11 cellular contexts compared by ENCODE assay signal in genomic region chr9:89969156-89969566, GRCh38.
DNase-seq lines count a peak whose midpoint lies in the region; ATAC-seq, FAIRE-seq and TF ChIP-seq lines count a peak whose summit lies in the region.
"Had no signal": no experiment of that assay in that cellular context is flagged by ENCODE, and none has a peak within 500 bp of the region (broad histone marks: within the 10 kb centered on the region; RNA-seq: fewer than 3 reads in every experiment).

No MANE protein-coding gene starts in this region.

- H2BK120ac ChIP-seq in trophoblast cell (ENCODE audit: insufficient read depth, low read length, poor library complexity) = no peak overlapping the region

- no peak overlapping the region for H3K14ac ChIP-seq in trophoblast cell (ENCODE audit: low read length)

- no peak overlapping the region for H3K4me3 ChIP-seq in RWPE2 (ENCODE audit: severe bottlenecking)
- no peak overlapping the region for H3K4me3 ChIP-seq in HepG2 (replicated peaks in 1 of 3; ENCODE audit: insufficient read depth in 1 of 3, low read depth in 2 of 3, low read length in 3 of 3)
- no peak overlapping the region for H3K4me3 ChIP-seq in trophoblast cell (ENCODE audit: low read depth, low read length)
- H3K4me3 ChIP-seq: neural progenitor cell had no signal

- no peak for TF ChIP-seq POLR2A in HepG2 (IDR thresholded peaks at IDR 0.05; ENCODE audit: insufficient read depth in 1 of 2, low read depth in 2 of 2, low read length in 2 of 2)

- TF ChIP-seq EP300 in HepG2 (IDR thresholded peaks at IDR 0.05; ENCODE audit: low read depth in 2 of 2, low read length in 2 of 2) (no peak), HepG2 (CRISPR knock-in tag; IDR thresholded peaks at IDR 0.05; ENCODE audit: borderline replicate concordance) (no peak)

- no peaks in the 10 kb centered on the region for H4K20me1 ChIP-seq in HepG2 (ENCODE audit: insufficient read depth, low read length)

- no peak overlapping the region for H2BK12ac ChIP-seq in trophoblast cell (ENCODE audit: low read length)

- H4K12ac ChIP-seq in trophoblast cell (ENCODE audit: low read depth, low read length) = no peak overlapping the region

- no peak for FAIRE-seq in HepG2 (lab: Jason Lieb, UNC)
- FAIRE-seq: H54 had no signal

- H2AK5ac ChIP-seq in trophoblast cell (ENCODE audit: low read length) = no peak overlapping the region

- no peak for TF ChIP-seq RAD21 in HepG2 (CRISPR knock-in tag; IDR thresholded peaks at IDR 0.05)

- no peak overlapping the region for H3K4ac ChIP-seq in trophoblast cell (ENCODE audit: low read depth, low read length)

- H3K9ac ChIP-seq in HepG2 (ENCODE audit: insufficient read depth, low read depth, low read length) (no peak overlapping the region), trophoblast cell (ENCODE audit: low read length) (no peak overlapping the region)
- H3K9ac ChIP-seq: neural progenitor cell had no signal

- in situ Hi-C loops in HepG2 (cut with HindIII; ENCODE audit: extremely low pct_ligation_motif_present, low pct_unique_long_range_greater_than_20kb) = no loop called here

- DNase-seq in COR-L47 (lab: John Stamatoyannopoulos, UW) = peak; percentile 7
- no peak for DNase-seq in RWPE2 (ENCODE audit: low spot score)
- peak; percentile 9 for DNase-seq in HepG2 (ENCODE audit: low spot score)
- DNase-seq in trophoblast cell = no peak
- no peak for DNase-seq in HCEC 1CT
- DNase-seq: immature natural killer cell had no signal

- intact Hi-C loops in HepG2 (cut with micrococcal nuclease; ENCODE audit: unreplicated experiment) = no loop called here

- H2BK5ac ChIP-seq in trophoblast cell (ENCODE audit: low read depth, low read length, poor library complexity) = no peak overlapping the region

- no peaks in the 10 kb centered on the region for H3K9me3 ChIP-seq in RWPE2 (ENCODE audit: severe bottlenecking)
- H3K9me3 ChIP-seq in HepG2 (ENCODE audit: low read length) = no peaks in the 10 kb centered on the region
- H3K9me3 ChIP-seq in trophoblast cell (ENCODE audit: insufficient read depth, low read depth, low read length) = peaks cover 2% of the 10 kb centered on the region

- WGBS in HepG2 (ENCODE audit: low lambda C conversion rate) = 2% methylated on average over 3 of the region's 3 CpGs
- WGBS in trophoblast cell (ENCODE audit: extremely low coverage, insufficient coverage, insufficient read length) = no CpG with 5 or more reads among the region's 3 CpGs

- ATAC-seq in GM18511 (IDR thresholded peaks at IDR 0.05; ENCODE audit: unreplicated experiment) = peak; percentile 64
- peak; percentile 64 for ATAC-seq in RWPE2 (ENCODE audit: low read depth)
- peak; percentile 83 for ATAC-seq in HepG2
- ATAC-seq in HG03175 (IDR thresholded peaks at IDR 0.05; ENCODE audit: unreplicated experiment) = no peak
- ATAC-seq in HG03432 (IDR thresholded peaks at IDR 0.05; ENCODE audit: unreplicated experiment) = no peak

- POLR2A ChIA-PET in HepG2 (lab: Yijun Ruan, JAX) = no interaction called here

- no peak overlapping the region for H2AFZ ChIP-seq in HepG2 (ENCODE audit: low read length)
- H2AFZ ChIP-seq in trophoblast cell (ENCODE audit: insufficient read depth, low read length, poor library complexity) = no peak overlapping the region
- H2AFZ ChIP-seq: neural progenitor cell had no signal

- H3K18ac ChIP-seq in trophoblast cell (ENCODE audit: low read length) = no peak overlapping the region

- no peak overlapping the region for H4K8ac ChIP-seq in trophoblast cell (ENCODE audit: low read depth, low read length)

- BruUV-seq in HepG2 (replicated peaks; lab: Mats Ljungman, UMichigan) = no TSS peak

- no peak overlapping the region for H3K23ac ChIP-seq in trophoblast cell (ENCODE audit: low read length)

- H3K79me2 ChIP-seq in HepG2 (ENCODE audit: insufficient read depth, low read length) (no peaks in the 10 kb centered on the region), trophoblast cell (ENCODE audit: control insufficient read depth, insufficient read depth, low read length, poor library complexity) (no peaks in the 10 kb centered on the region)

- CTCF ChIA-PET in HepG2 (lab: Yijun Ruan, JAX; ENCODE audit: low intra/inter-chr PET ratio, low total read pairs) = no interaction called here

- H3K27ac ChIP-seq in RWPE2 (ENCODE audit: poor library complexity, severe bottlenecking) = no peak overlapping the region
- H3K27ac ChIP-seq in HepG2 (ENCODE audit: extremely low read length, insufficient read depth, low read length) = no peak overlapping the region
- no peak overlapping the region for H3K27ac ChIP-seq in trophoblast cell (ENCODE audit: low read depth, low read length)
- H3K27ac ChIP-seq: neural progenitor cell had no signal

- H3K4me1 ChIP-seq in RWPE2 (ENCODE audit: insufficient read depth, poor library complexity, severe bottlenecking) (no peaks in the 10 kb centered on the region), HepG2 (ENCODE audit: insufficient read depth, low read length) (peaks cover 13% of the 10 kb centered on the region), trophoblast cell (ENCODE audit: control insufficient read depth in 1 of 2, insufficient read depth in 2 of 2, low read length in 2 of 2) (no peaks in the 10 kb centered on the region)
- H3K4me1 ChIP-seq: neural progenitor cell had no signal

- H3K36me3 ChIP-seq in RWPE2 (ENCODE audit: low read depth) (no peaks in the 10 kb centered on the region), HepG2 (replicated peaks in 1 of 2; ENCODE audit: control insufficient read depth in 1 of 2, insufficient read depth in 2 of 2, low read length in 2 of 2) (no peaks in the 10 kb centered on the region), trophoblast cell (ENCODE audit: control insufficient read depth in 1 of 2, insufficient read depth in 2 of 2, low read length in 2 of 2) (no peaks in the 10 kb centered on the region)
- H3K36me3 ChIP-seq: neural progenitor cell had no signal

- no peaks in the 10 kb centered on the region for H3K27me3 ChIP-seq in RWPE2 (ENCODE audit: insufficient read depth, poor library complexity, severe bottlenecking)
- no peaks in the 10 kb centered on the region for H3K27me3 ChIP-seq in HepG2 (ENCODE audit: control insufficient read depth in 1 of 2, insufficient read depth in 2 of 2, low read length in 2 of 2)
- no peaks in the 10 kb centered on the region for H3K27me3 ChIP-seq in trophoblast cell (ENCODE audit: insufficient read depth, low read length)
- H3K27me3 ChIP-seq: neural progenitor cell had no signal

- H4K91ac ChIP-seq in trophoblast cell (ENCODE audit: low read depth, low read length) = no peak overlapping the region

- H3K79me1 ChIP-seq in trophoblast cell (ENCODE audit: low read length) = no peaks in the 10 kb centered on the region

- TF ChIP-seq CTCF in RWPE2 (IDR thresholded peaks at IDR 0.05; ENCODE audit: poor library complexity, severe bottlenecking) (no peak), HepG2 (CRISPR knock-in tag; IDR thresholded peaks at IDR 0.05) (no peak)

- H3K4me2 ChIP-seq in HepG2 (ENCODE audit: low read depth, low read length) (0 out of 2 replicates have a peak overlapping the region, but pooled peaks have one; percentile 6), trophoblast cell (ENCODE audit: low read length) (no peak overlapping the region)
- H3K4me2 ChIP-seq: neural progenitor cell had no signal

TF ChIP-seq in HepG2, 621 proteins besides CTCF, POLR2A, EP300 and RAD21:
- no peak for TF ChIP-seq TEAD3 (CRISPR knock-in tag; optimal IDR thresholded peaks at IDR 0.05; ENCODE audit: borderline replicate concordance)
- TF ChIP-seq NFE2L2 (IDR thresholded peaks at IDR 0.05; ENCODE audit: low read length) = peak; percentile 75
- peak; percentile 84; the same call in 1 of the 2 replicates for TF ChIP-seq MEF2D (CRISPR knock-in tag; IDR thresholded peaks at IDR 0.05)
- peak; percentile 36; the same call in 1 of the 2 replicates for TF ChIP-seq HNF4A (CRISPR knock-in tag; IDR thresholded peaks at IDR 0.05)
- peak; percentile 38 for TF ChIP-seq MAFF (IDR thresholded peaks at IDR 0.05; ENCODE audit: low read depth, low read length)
- peak; percentile 48 to 64 for TF ChIP-seq MAFK (conservative IDR thresholded peaks at IDR 0.05 in 1 of 2, IDR thresholded peaks at IDR 0.05 in 1 of 2; ENCODE audit: low read length in 2 of 2)
- TF ChIP-seq FOXK2 (IDR thresholded peaks at IDR 0.05) = no peak

Comparison
In these comparisons a context has a peak if more than half of its experiments do, and no peak if none do; other contexts are left out.
1. DNase-seq: peak in COR-L47 (single experiment) and HepG2 (single experiment); none in RWPE2 (single experiment), trophoblast cell (0 of 2) and HCEC 1CT (single experiment).
2. ATAC-seq: peak in GM18511 (single experiment), RWPE2 (single experiment) and HepG2 (single experiment); none in HG03175 (single experiment) and HG03432 (single experiment).